ENCODE assay signal across 20 cellular contexts in the genomic region with DNA sequence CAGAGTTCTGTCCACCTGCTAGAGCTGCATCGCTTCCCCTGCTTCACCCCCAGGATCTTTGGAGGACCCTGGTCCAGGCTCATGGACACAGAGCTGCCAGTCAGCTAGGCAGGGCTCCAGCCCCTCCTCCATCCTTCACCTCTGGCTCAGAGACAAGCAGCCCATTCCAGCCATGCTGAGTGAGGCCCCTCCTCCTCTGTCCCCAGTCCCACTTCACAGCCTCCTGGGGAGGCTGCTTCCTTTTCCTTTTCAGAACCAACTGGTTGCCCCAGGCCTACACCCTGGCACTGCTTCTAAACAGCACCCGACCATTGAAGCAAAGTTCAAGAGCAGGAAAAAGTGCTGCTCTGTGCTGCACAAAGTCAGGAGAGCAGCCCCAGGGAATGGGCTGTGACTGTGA. TPM values are rescaled to one million over a fixed set of nuclear protein-coding genes. Genes with fewer than 3 reads are reported as not detected.
DNase-seq lines count a peak whose midpoint lies in the region; TF ChIP-seq lines count a peak whose summit lies in the region.
"Had no signal": no experiment of that assay in that cellular context is flagged by ENCODE, and none has a peak within 500 bp of the region (broad histone marks: within the 10 kb centered on the region; RNA-seq: fewer than 3 reads in every experiment).

No MANE protein-coding gene starts in this region.

- no peaks in the 10 kb centered on the region for H3K79me1 ChIP-seq in mesendoderm (ENCODE audit: low read length)

- no peak for TF ChIP-seq POLR2A in NB4 (IDR thresholded peaks at IDR 0.05; ENCODE audit: extremely low read depth, insufficient read length)

- H3K79me2 ChIP-seq in PC-9 (ENCODE audit: low read depth) (no peaks in the 10 kb centered on the region), mesendoderm (ENCODE audit: control insufficient read depth, insufficient read depth, low read length) (no peaks in the 10 kb centered on the region)
- H3K79me2 ChIP-seq: parathyroid adenoma had no signal

- no peak for TF ChIP-seq CTCF in NB4 (IDR thresholded peaks at IDR 0.05; ENCODE audit: low read depth, low read length)
- TF ChIP-seq CTCF in PC-9 (conservative IDR thresholded peaks at IDR 0.05), result no peak

- no peaks in the 10 kb centered on the region for H3K27me3 ChIP-seq in PC-9 (ENCODE audit: insufficient read depth, low read depth)
- no peaks in the 10 kb centered on the region for H3K27me3 ChIP-seq in mesendoderm (ENCODE audit: insufficient read depth, low read length, poor library complexity)
- H3K27me3 ChIP-seq: heart left ventricle, MG63, Peyer's patch had no signal

- H3K9me3 ChIP-seq in PC-9 (ENCODE audit: insufficient read depth, low read depth), result no peaks in the 10 kb centered on the region
- H3K9me3 ChIP-seq: heart left ventricle, MG63, Peyer's patch had no signal

- CTCF ChIA-PET in PC-9 (lab: Charles Lee), result no interaction called here

- H3K27ac ChIP-seq in PC-9 (no peak overlapping the region), mesendoderm (ENCODE audit: low read depth, low read length) (no peak overlapping the region)
- H3K27ac ChIP-seq: coronary artery, heart left ventricle, parathyroid adenoma, Peyer's patch had no signal

- POLR2A ChIA-PET in PC-9 (lab: Charles Lee; ENCODE audit: unreplicated experiment), result no interaction called here

- H2AK5ac ChIP-seq in mesendoderm (ENCODE audit: low read length), result no peak overlapping the region

- no peak overlapping the region for H3K9ac ChIP-seq in mesendoderm (ENCODE audit: low read length)
- H3K9ac ChIP-seq: parathyroid adenoma had no signal

- no peak overlapping the region for H2BK120ac ChIP-seq in mesendoderm (ENCODE audit: low read depth, low read length)

- DNase-seq in NCI-H1092 treated with DMSO at 0.1 percent for 48 hours (lab: John Stamatoyannopoulos, UW), result peak; percentile 39
- DNase-seq in NCI-H1092 (lab: John Stamatoyannopoulos, UW), result no peak
- peak; percentile 46 for DNase-seq in NB4 (ENCODE audit: low read depth)
- DNase-seq in PC-9, result peak in 1 of 2 experiments; percentile 10
- peak; percentile 76 for DNase-seq in mesendoderm
- DNase-seq in DMS53 (lab: John Stamatoyannopoulos, UW), result no peak
- no peak for DNase-seq in ecto neural progenitor cell (ENCODE audit: low spot score)
- DNase-seq in NCI-H524 treated with DMSO at 0.1 percent for 48 hours (lab: John Stamatoyannopoulos, UW), result no peak
- DNase-seq: 8988T; activated CD4-positive, alpha-beta T cell treated with anti-CD3 and anti-CD28 coated beads, Interleukin-2, amount 10 ng/mL, durations not matched to agents 24 days and 14 days; mesenchymal stem cell; MG63; natural killer cell; NCI-H1694 treated with DMSO at 0.1 percent for 48 hours; Peyer's patch; stimulated activated CD4-positive, alpha-beta T cell treated with anti-CD3 and anti-CD28 coated beads, Interleukin-2, amount 100 ng/mL, for 24 hours; trophoblast cell had no signal

- H3K4me1 ChIP-seq in PC-9 (replicated peaks; ENCODE audit: insufficient read depth) (peaks cover 10% of the 10 kb centered on the region), mesendoderm (ENCODE audit: control insufficient read depth, low read depth, low read length) (no peaks in the 10 kb centered on the region)
- H3K4me1 ChIP-seq: parathyroid adenoma had no signal

- H3K4me3 ChIP-seq in NB4 (ENCODE audit: low read depth, low read length), result no peak overlapping the region
- H3K4me3 ChIP-seq in PC-9, result no peak overlapping the region
- no peak overlapping the region for H3K4me3 ChIP-seq in mesendoderm (ENCODE audit: low read length)
- H3K4me3 ChIP-seq: coronary artery, heart left ventricle, MG63, Peyer's patch had no signal

- no peak overlapping the region for H3K4ac ChIP-seq in mesendoderm (ENCODE audit: low read depth, low read length)

- H4K8ac ChIP-seq in mesendoderm (ENCODE audit: low read depth, low read length), result no peak overlapping the region

- peak overlapping the region; percentile 15 for H3K18ac ChIP-seq in mesendoderm (ENCODE audit: low read length)

- no peak overlapping the region for H3K23ac ChIP-seq in mesendoderm (ENCODE audit: low read length)

- H4K5ac ChIP-seq in mesendoderm (ENCODE audit: low read length), result no peak overlapping the region

- no peak overlapping the region for H2AFZ ChIP-seq in PC-9
- H2AFZ ChIP-seq: parathyroid adenoma had no signal

- peak overlapping the region; percentile 60 for H3K56ac ChIP-seq in mesendoderm (ENCODE audit: low read length)

- no peaks in the 10 kb centered on the region for H3F3A ChIP-seq in PC-9 (ENCODE audit: insufficient read depth, low read depth)

- H3K36me3 ChIP-seq in PC-9 (ENCODE audit: low read depth) (no peaks in the 10 kb centered on the region), mesendoderm (ENCODE audit: control insufficient read depth, insufficient read depth, low read length) (no peaks in the 10 kb centered on the region)
- H3K36me3 ChIP-seq: heart left ventricle, MG63, Peyer's patch had no signal

- peaks cover 3% of the 10 kb centered on the region; the same call in 1 of the 2 replicates for H4K20me1 ChIP-seq in PC-9 (ENCODE audit: insufficient read depth)

- intact Hi-C loops in PC-9 (cut with micrococcal nuclease; ENCODE audit: unreplicated experiment), result no loop called here

- H2BK15ac ChIP-seq in mesendoderm (replicated peaks; ENCODE audit: low read depth), result no peak overlapping the region

- H2BK5ac ChIP-seq in mesendoderm (ENCODE audit: low read length), result no peak overlapping the region

- whole genome bisulfite sequencing in mesendoderm (ENCODE audit: extremely low coverage, insufficient coverage, low lambda C conversion rate), result no CpG with 5 or more reads among the region's 2 CpGs

- BruUV-seq in PC-9 (replicated peaks; lab: Mats Ljungman, UMichigan), result no TSS peak

- peak overlapping the region; percentile 40 for H3K4me2 ChIP-seq in PC-9
- H3K4me2 ChIP-seq in mesendoderm (ENCODE audit: low read length), result no peak overlapping the region

- no peaks in the 10 kb centered on the region for H3K9me2 ChIP-seq in PC-9 (ENCODE audit: insufficient read depth)

RNA-seq across cellular contexts. Expression of gene IQSEC1, which starts 22.2 kb away (rescaled TPM):
- total RNA-seq in PC-9 (2021), result 30.1 and 30.7 TPM in 2 replicates
- polyA plus RNA-seq in mesendoderm (2013, experiment 1 of 2), result 17.2 TPM
- 17.2 TPM for polyA plus RNA-seq in mesendoderm (2013, experiment 2 of 2)

Comparison
In these comparisons a context has a peak if more than half of its experiments do, and no peak if none do; other contexts are left out.
1. DNase-seq: peak in NCI-H1092 treated with DMSO at 0.1 percent for 48 hours (single experiment), NB4 (single experiment) and mesendoderm (single experiment); none in NCI-H1092 (single experiment), DMS53 (single experiment), ecto neural progenitor cell (single experiment) and NCI-H524 treated with DMSO at 0.1 percent for 48 hours (single experiment).